In genomic region chr13:104014803-104015645, GRCh38 we compare ENCODE assay signal across 20 cellular contexts.
A peak's percentile ranks its signal among the peaks of the same experiment; 100 is the strongest.
DNase-seq lines count a peak whose midpoint lies in the region; ATAC-seq, FAIRE-seq and TF ChIP-seq lines count a peak whose summit lies in the region.
"Had no signal": no experiment of that assay in that cellular context is flagged by ENCODE, and none has a peak within 500 bp of the region (broad histone marks: within the 10 kb centered on the region; RNA-seq: fewer than 3 reads in every experiment).

No MANE protein-coding gene starts in this region.

- no peak overlapping the region for H2BK15ac ChIP-seq in H1 (ENCODE audit: low read length)

- no peak overlapping the region for H3K4ac ChIP-seq in H1 (replicated peaks; ENCODE audit: insufficient read length, low read depth, low read length)

- no peak for TF ChIP-seq RAD21 in H1 (IDR thresholded peaks at IDR 0.05 in 1 of 2, conservative IDR thresholded peaks at IDR 0.05 in 1 of 2; ENCODE audit: low read depth in 2 of 2, low read length in 2 of 2)

- H3K9me3 ChIP-seq in H1 (ENCODE audit: insufficient read depth in 2 of 2, low read depth in 1 of 2, low read length in 1 of 2), result no peaks in the 10 kb centered on the region
- H3K9me3 ChIP-seq: neutrophil, upper lobe of left lung had no signal

- no peaks in the 10 kb centered on the region for H3K36me3 ChIP-seq in H1 (ENCODE audit: control insufficient read depth in 2 of 4, insufficient read depth in 4 of 4, low read length in 3 of 4)
- H3K36me3 ChIP-seq: neutrophil, upper lobe of left lung had no signal

- no peak overlapping the region for H3K14ac ChIP-seq in H1 (ENCODE audit: insufficient read length)

- peak overlapping the region; percentile 9; the same call in 1 of the 2 replicates for H2AFZ ChIP-seq in H1 (ENCODE audit: low read length)

- H4K5ac ChIP-seq in H1 (ENCODE audit: insufficient read length, low read depth, low read length), result no peak overlapping the region

- no peak overlapping the region for H2BK20ac ChIP-seq in H1 (ENCODE audit: low read length)

- no peak for FAIRE-seq in H1 (lab: Jason Lieb, UNC)
- FAIRE-seq: frontal cortex had no signal

- no peak overlapping the region for H2AK5ac ChIP-seq in H1 (ENCODE audit: low read depth, low read length)

- no peak overlapping the region for H3K9ac ChIP-seq in H1 (replicated peaks in 1 of 4; ENCODE audit: extremely low read depth in 1 of 4, low read depth in 3 of 4, low read length in 3 of 4)

- TF ChIP-seq POLR2A in H1 (IDR thresholded peaks at IDR 0.05; ENCODE audit: control extremely low read depth in 1 of 2, low read depth in 2 of 2, low read length in 2 of 2), result no peak

- H3K4me2 ChIP-seq in H1 (ENCODE audit: insufficient read depth in 1 of 2, low read depth in 2 of 2, low read length in 2 of 2), result no peak overlapping the region
- H3K4me2 ChIP-seq: smooth muscle cell had no signal

- ATAC-seq in natural killer cell, result no peak
- ATAC-seq in GM19023 (IDR thresholded peaks at IDR 0.05; ENCODE audit: unreplicated experiment), result no peak
- ATAC-seq in GM19351 (IDR thresholded peaks at IDR 0.05; ENCODE audit: unreplicated experiment), result no peak
- ATAC-seq: HCT116 had no signal

- H3K27ac Mint-ChIP-seq in nephron, result peak overlapping the region; percentile 78 to 81 (median 80)
- H3K27ac Mint-ChIP-seq in natural killer cell, result no peak overlapping the region
- H3K27ac Mint-ChIP-seq: CD4-positive, alpha-beta T cell; T-helper 2 cell treated with Interferon-gamma antibody and Interleukin-4, amounts not matched to agents 5 μg/mL and 100 μg/mL, for 36 hours had no signal

- WGBS in H1 (ENCODE audit: extremely low coverage in 1 of 2, insufficient coverage in 1 of 2, insufficient read length in 1 of 2, insufficient replicate concordance in 2 of 2, low coverage in 1 of 2, low lambda C conversion rate in 2 of 2, missing lambda C conversion rate in 1 of 2), 2 experiments, result 93% methylated on average over 12 of the region's 12 CpGs; no CpG with 5 or more reads in 1 of the 2 experiments

- H3K27me3 ChIP-seq in H1 (replicated peaks in 1 of 4; ENCODE audit: control insufficient read depth in 3 of 4, extremely low read depth in 1 of 4, insufficient read depth in 3 of 4, low read length in 3 of 4), result no peaks in the 10 kb centered on the region
- H3K27me3 ChIP-seq: neutrophil, upper lobe of left lung had no signal

- no peak overlapping the region for H3K4me3 Mint-ChIP-seq in nephron
- no peak overlapping the region for H3K4me3 Mint-ChIP-seq in natural killer cell
- H3K4me3 Mint-ChIP-seq: CD4-positive, alpha-beta T cell; T-helper 2 cell treated with Interferon-gamma antibody and Interleukin-4, amounts not matched to agents 5 μg/mL and 100 μg/mL, for 36 hours had no signal

- no peak overlapping the region for H2BK120ac ChIP-seq in H1 (replicated peaks; ENCODE audit: low read depth, low read length)

- no peak overlapping the region for H4K8ac ChIP-seq in H1 (ENCODE audit: extremely low read depth, insufficient read depth, low read length)

- H3K36me3 Mint-ChIP-seq in nephron (ENCODE audit: low read depth) (no peaks in the 10 kb centered on the region), natural killer cell (no peaks in the 10 kb centered on the region)

- H3K4me1 Mint-ChIP-seq in nephron (peaks cover 26% of the 10 kb centered on the region), natural killer cell (no peaks in the 10 kb centered on the region)

- H3K27ac ChIP-seq in H1 (ENCODE audit: low read depth, low read length), result no peak overlapping the region
- H3K27ac ChIP-seq: neutrophil, RWPE1, upper lobe of left lung had no signal

- H3K56ac ChIP-seq in H1 (replicated peaks; ENCODE audit: insufficient read length, low read depth, low read length), result no peak overlapping the region

- H3K4me1 ChIP-seq in H1 (replicated peaks in 1 of 4; ENCODE audit: control insufficient read depth in 3 of 4, insufficient read depth in 4 of 4, low read length in 3 of 4), result peaks cover 0 to 3% (median under 1%) of the 10 kb centered on the region in 4 experiments; a peak in 2 of 7 replicates
- H3K4me1 ChIP-seq: upper lobe of left lung had no signal

- H3K23me2 ChIP-seq in H1 (ENCODE audit: low read depth, low read length), result no peaks in the 10 kb centered on the region

- intact Hi-C loops in natural killer cell (cut with micrococcal nuclease), result no loop called here

- H3K9me3 Mint-ChIP-seq in nephron (no peaks in the 10 kb centered on the region), natural killer cell (peaks cover 6 to 10% of the 10 kb centered on the region in 2 donors)

- DNase-seq in COLO829 (ENCODE audit: low spot score), result peak; percentile 76
- DNase-seq in NCI-H226, result peak; percentile 91
- no peak for DNase-seq in H1 (ENCODE audit: low read depth in 1 of 2, low spot score in 2 of 2)
- DNase-seq in natural killer cell, result no peak
- no peak for DNase-seq in mucosa of gallbladder (ENCODE audit: low spot score)
- DNase-seq: activated CD4-positive, CD25-positive, alpha-beta regulatory T cell treated with anti-CD3 and anti-CD28 coated beads, Interleukin-2, amount 50 U/mL, for 72 hours; aorta; CD4-positive, alpha-beta T cell; effector CD4-positive, alpha-beta T cell; mesendoderm; upper lobe of left lung had no signal

- H3K23ac ChIP-seq in H1 (ENCODE audit: insufficient read length), result no peak overlapping the region

- TF ChIP-seq CTCF in H1 (IDR thresholded peaks at IDR 0.05; ENCODE audit: control extremely low read depth in 1 of 3, insufficient read depth in 1 of 3, low read depth in 1 of 3, low read length in 3 of 3) (no peak), nephron (IDR thresholded peaks at IDR 0.05; ENCODE audit: unreplicated experiment in 3 of 3) (no peak), natural killer cell (IDR thresholded peaks at IDR 0.05) (no peak)

- H3K27me3 Mint-ChIP-seq in nephron (ENCODE audit: low read depth), result no peaks in the 10 kb centered on the region
- H3K27me3 Mint-ChIP-seq in natural killer cell (ENCODE audit: low read depth in 2 of 2), result no peaks in the 10 kb centered on the region
- H3K27me3 Mint-ChIP-seq: CD4-positive, alpha-beta T cell had no signal

- POLR2A ChIA-PET in H1 (lab: Charles Lee; ENCODE audit: partially characterized antibody), result no interaction called here

- no peaks in the 10 kb centered on the region for H3K79me1 ChIP-seq in H1 (ENCODE audit: low read depth, low read length)

- H3K79me2 ChIP-seq in H1 (ENCODE audit: control insufficient read depth in 1 of 2, insufficient read depth in 2 of 2, low read length in 2 of 2), result no peaks in the 10 kb centered on the region

- H4K20me1 ChIP-seq in H1 (replicated peaks in 1 of 2; ENCODE audit: control insufficient read depth in 1 of 2, insufficient read depth in 2 of 2, low read length in 2 of 2), result no peaks in the 10 kb centered on the region

- no peak overlapping the region for H2BK5ac ChIP-seq in H1 (ENCODE audit: low read depth, low read length)

- no peak overlapping the region for H3K18ac ChIP-seq in H1 (ENCODE audit: extremely low read depth, low read length)

- CTCF ChIA-PET in H1 (lab: Charles Lee; ENCODE audit: partially characterized antibody), result interaction anchor here (0.8 to 1.5 kb wide), 2 partner anchors 14 to 25 kb away, joined by 3 read pairs; no protein-coding TSS in a partner anchor

- H4K91ac ChIP-seq in H1 (replicated peaks; ENCODE audit: insufficient read length, low read length), result no peak overlapping the region

- H2BK12ac ChIP-seq in H1 (ENCODE audit: low read depth, low read length), result no peak overlapping the region

- TF ChIP-seq EP300 in H1 (IDR thresholded peaks at IDR 0.05; ENCODE audit: borderline replicate concordance in 1 of 2, low read depth in 2 of 2, low read length in 2 of 2), result no peak

- H3K4me3 ChIP-seq in H1 (ENCODE audit: extremely low read depth in 1 of 4, insufficient read depth in 2 of 4, low read depth in 3 of 4, low read length in 4 of 4), result no peak overlapping the region
- H3K4me3 ChIP-seq: smooth muscle cell, upper lobe of left lung had no signal

TF ChIP-seq in H1, 55 proteins besides CTCF, POLR2A, EP300 and RAD21:
- TF ChIP-seq GABPA (IDR thresholded peaks at IDR 0.05; ENCODE audit: borderline replicate concordance, insufficient read depth, low read length) (no peak), USF2 (IDR thresholded peaks at IDR 0.05; ENCODE audit: low read length) (no peak), RFX5 (IDR thresholded peaks at IDR 0.05; ENCODE audit: borderline replicate concordance, low read depth, low read length) (no peak), CHD2 (IDR thresholded peaks at IDR 0.05; ENCODE audit: low read length) (no peak), CREB1 (IDR thresholded peaks at IDR 0.05) (no peak), EGR1 (IDR thresholded peaks at IDR 0.05; ENCODE audit: borderline replicate concordance, low read depth, low read length) (no peak), GTF2F1 (IDR thresholded peaks at IDR 0.05; ENCODE audit: borderline replicate concordance, low read depth, low read length) (no peak), CBX5 (IDR thresholded peaks at IDR 0.05; ENCODE audit: low read depth, low read length) (no peak), MAFK (IDR thresholded peaks at IDR 0.05; ENCODE audit: low read depth, low read length) (no peak), HDAC6 (IDR thresholded peaks at IDR 0.05; ENCODE audit: low read depth, low read length) (no peak), SIN3A (conservative IDR thresholded peaks at IDR 0.05 in 1 of 2, IDR thresholded peaks at IDR 0.05 in 1 of 2; ENCODE audit: low read depth in 1 of 2, low read length in 2 of 2) (no peak), KDM4A (IDR thresholded peaks at IDR 0.05; ENCODE audit: low read depth, low read length, severe bottlenecking) (no peak), BRCA1 (IDR thresholded peaks at IDR 0.05; ENCODE audit: low read depth, low read length) (no peak), SIX5 (IDR thresholded peaks at IDR 0.05; ENCODE audit: low read depth, low read length) (no peak), KDM5A (IDR thresholded peaks at IDR 0.05; ENCODE audit: low read length) (no peak), MAX (IDR thresholded peaks at IDR 0.05) (no peak)

Comparison
In these comparisons a context has a peak if more than half of its experiments do, and no peak if none do; other contexts are left out.
1. DNase-seq: peak in COLO829 (single experiment) and NCI-H226 (single experiment); none in H1 (0 of 2), natural killer cell (single experiment) and mucosa of gallbladder (single experiment).
2. H3K27ac Mint-ChIP-seq: peak in nephron (3 of 3); none in natural killer cell (0 of 2).